In genomic region chr20:4059631-4060030, GRCh38 we compare ENCODE assay signal across 15 cellular contexts.
"Had no signal": no experiment of that assay in that cellular context is flagged by ENCODE, and none has a peak within 500 bp of the region (broad histone marks: within the 10 kb centered on the region; RNA-seq: fewer than 3 reads in every experiment).

No MANE protein-coding gene starts in this region.

- H3K9me3 ChIP-seq: adrenal gland, mucosa of descending colon, ovary, thoracic aorta, uterus had no signal

- H3K4me1 ChIP-seq: uterus had no signal

- DNase-seq: activated CD4-positive, alpha-beta T cell treated with anti-CD3 and anti-CD28 coated beads for 36 hours; activated naive CD4-positive, alpha-beta T cell treated with anti-CD3 and anti-CD28 coated beads for 36 hours; adrenal gland; caudate nucleus; cortex of kidney; immature natural killer cell; natural killer cell; ovary; stimulated activated CD4-positive, alpha-beta T cell treated with anti-CD3 and anti-CD28 coated beads, Interleukin-4, amount 100 ng/mL, for 1 hour; T-cell; T1000; WERI-Rb-1 had no signal

- H3K36me3 ChIP-seq: adrenal gland, ovary, thoracic aorta, uterus, WERI-Rb-1 had no signal

- H3K4me3 ChIP-seq: adrenal gland, mucosa of descending colon, ovary, thoracic aorta, uterus had no signal

- ATAC-seq: activated CD4-positive, alpha-beta T cell treated with anti-CD3 and anti-CD28 coated beads for 36 hours; natural killer cell; T-cell had no signal

- H3K27me3 ChIP-seq: adrenal gland, ovary, uterus had no signal

- H3K27ac ChIP-seq: ovary, thoracic aorta, uterus, WERI-Rb-1 had no signal
